In genomic region chr10:131777162-131777561, GRCh38 we compare ENCODE assay signal across 30 cellular contexts.
DNase-seq lines count a peak whose midpoint lies in the region; ATAC-seq, FAIRE-seq and TF ChIP-seq lines count a peak whose summit lies in the region.
"Had no signal": no experiment of that assay in that cellular context is flagged by ENCODE, and none has a peak within 500 bp of the region (broad histone marks: within the 10 kb centered on the region; RNA-seq: fewer than 3 reads in every experiment).

No MANE protein-coding gene starts in this region.

- no peak overlapping the region for H4K5ac ChIP-seq in H1 (ENCODE audit: insufficient read length, low read depth, low read length)

- 91% methylated on average over 5 of the region's 5 CpGs; no CpG with 5 or more reads in 1 of the 2 experiments for WGBS in H1 (ENCODE audit: extremely low coverage in 1 of 2, insufficient coverage in 1 of 2, insufficient read length in 1 of 2, insufficient replicate concordance in 2 of 2, low coverage in 1 of 2, low lambda C conversion rate in 2 of 2, missing lambda C conversion rate in 1 of 2), 2 experiments

- H3K4me3 Mint-ChIP-seq in activated CD8-positive, alpha-beta T cell treated with anti-CD3 and anti-CD28 coated beads for 36 hours: no peak overlapping the region
- no peak overlapping the region for H3K4me3 Mint-ChIP-seq in activated CD8-positive, alpha-beta T cell treated with anti-CD3 and anti-CD28 coated beads, Interleukin-2, amount 10 ng/mL, durations not matched to agents 7 days and 5 days
- no peak overlapping the region for H3K4me3 Mint-ChIP-seq in stimulated activated naive CD8-positive, alpha-beta T cell treated with anti-CD3 and anti-CD28 coated beads, Interleukin-15, amount 100 ng/mL, for 72 hours
- H3K4me3 Mint-ChIP-seq: HFFc6 had no signal

- H4K91ac ChIP-seq in H1 (replicated peaks; ENCODE audit: insufficient read length, low read length): no peak overlapping the region

- H2BK120ac ChIP-seq in H1 (replicated peaks; ENCODE audit: low read depth, low read length): no peak overlapping the region

- H3K18ac ChIP-seq in H1 (ENCODE audit: extremely low read depth, low read length): no peak overlapping the region

- H3K36me3 ChIP-seq in H1 (ENCODE audit: control insufficient read depth in 2 of 4, insufficient read depth in 4 of 4, low read length in 3 of 4): no peaks in the 10 kb centered on the region
- H3K36me3 ChIP-seq in PC-3 (ENCODE audit: low read depth, low read length): no peaks in the 10 kb centered on the region
- H3K36me3 ChIP-seq: BE2C, SJSA1 had no signal

- TF ChIP-seq POLR2A in H1 (IDR thresholded peaks at IDR 0.05; ENCODE audit: control extremely low read depth in 1 of 2, low read depth in 2 of 2, low read length in 2 of 2): no peak

- H3K4me2 ChIP-seq in H1 (ENCODE audit: insufficient read depth in 1 of 2, low read depth in 2 of 2, low read length in 2 of 2): no peak overlapping the region
- no peak overlapping the region for H3K4me2 ChIP-seq in PC-3 (ENCODE audit: low read length)
- H3K4me2 ChIP-seq: KMS-11 had no signal

- H2BK15ac ChIP-seq in H1 (ENCODE audit: low read length): no peak overlapping the region

- FAIRE-seq in H1 (lab: Jason Lieb, UNC): no peak
- FAIRE-seq: GM12892, HTR-8/SVneo had no signal

- H3K36me3 Mint-ChIP-seq in activated CD8-positive, alpha-beta T cell treated with anti-CD3 and anti-CD28 coated beads for 36 hours (ENCODE audit: low read depth): peaks cover 5% of the 10 kb centered on the region
- no peaks in the 10 kb centered on the region for H3K36me3 Mint-ChIP-seq in activated CD8-positive, alpha-beta T cell treated with anti-CD3 and anti-CD28 coated beads, Interleukin-2, amount 10 ng/mL, durations not matched to agents 7 days and 5 days (ENCODE audit: low read depth)

- no peak overlapping the region for H4K8ac ChIP-seq in H1 (ENCODE audit: extremely low read depth, insufficient read depth, low read length)

- H2AFZ ChIP-seq in H1 (ENCODE audit: low read length) (no peak overlapping the region), PC-3 (ENCODE audit: low read length) (no peak overlapping the region)

- DNase-seq in activated CD8-positive, alpha-beta T cell treated with anti-CD3 and anti-CD28 coated beads for 36 hours: no peak
- no peak for DNase-seq in activated CD8-positive, alpha-beta T cell treated with anti-CD3 and anti-CD28 coated beads, Interleukin-2, amount 10 ng/mL, durations not matched to agents 7 days and 5 days
- DNase-seq in stimulated activated naive CD8-positive, alpha-beta T cell treated with anti-CD3 and anti-CD28 coated beads, Interleukin-15, amount 100 ng/mL, for 72 hours: no peak
- DNase-seq in stimulated activated naive CD8-positive, alpha-beta T cell treated with anti-CD3 and anti-CD28 coated beads, Interleukin-15, Interleukin-2, amounts not matched to agents 100 U/mL and 50 U/mL, for 24 hours: no peak
- DNase-seq in H1 (ENCODE audit: low read depth in 1 of 2, low spot score in 2 of 2): peak in 1 of 2 experiments; percentile 24
- DNase-seq in HuH-7.5 (ENCODE audit: low spot score): no peak
- no peak for DNase-seq in NCI-H2196 (lab: John Stamatoyannopoulos, UW; ENCODE audit: unreplicated experiment)
- DNase-seq in PC-3: no peak
- DNase-seq: 8988T, ACHN, BE2C, Calu3, DMS79 treated with DMSO at 0.1 percent for 48 hours, GF-D8, HFFc6, IMR-90, NCI-H1048, NCI-H1417, NCI-H1694 treated with DMSO at 0.1 percent for 48 hours, NCI-H2081, NCI-H2171 treated with DMSO at 0.1 percent for 48 hours, NCI-H446, NCI-H524 treated with DMSO at 0.1 percent for 48 hours, Right ventricle myocardium superior, RPMI8226 had no signal

- H3K9ac ChIP-seq in H1 (replicated peaks in 1 of 4; ENCODE audit: extremely low read depth in 1 of 4, low read depth in 3 of 4, low read length in 3 of 4) (no peak overlapping the region), PC-3 (ENCODE audit: low read length) (no peak overlapping the region)
- H3K9ac ChIP-seq: KMS-11 had no signal

- no peaks in the 10 kb centered on the region for H3K23me2 ChIP-seq in H1 (ENCODE audit: low read depth, low read length)

- H3K79me1 ChIP-seq in H1 (ENCODE audit: low read depth, low read length): no peaks in the 10 kb centered on the region

- no peak overlapping the region for H3K23ac ChIP-seq in H1 (ENCODE audit: insufficient read length)

- POLR2A ChIA-PET in activated CD8-positive, alpha-beta T cell treated with anti-CD3 and anti-CD28 coated beads for 36 hours (lab: Charles Lee): interaction anchor here (1.0 kb wide), 1 partner anchor 14 kb away, joined by 3 read pairs; no protein-coding TSS in a partner anchor
- POLR2A ChIA-PET in activated CD8-positive, alpha-beta T cell treated with anti-CD3 and anti-CD28 coated beads, Interleukin-2, amount 10 ng/mL, durations not matched to agents 7 days and 5 days (lab: Charles Lee): no interaction called here
- POLR2A ChIA-PET in H1 (lab: Charles Lee; ENCODE audit: partially characterized antibody) (no interaction called here), PC-3 (lab: Charles Lee; ENCODE audit: unreplicated experiment) (no interaction called here)

- TF ChIP-seq CTCF in activated CD8-positive, alpha-beta T cell treated with anti-CD3 and anti-CD28 coated beads for 36 hours (IDR thresholded peaks at IDR 0.05): no peak
- no peak for TF ChIP-seq CTCF in H1 (IDR thresholded peaks at IDR 0.05; ENCODE audit: control extremely low read depth in 1 of 3, insufficient read depth in 1 of 3, low read depth in 1 of 3, low read length in 3 of 3)
- no peak for TF ChIP-seq CTCF in PC-3 (conservative IDR thresholded peaks at IDR 0.05; ENCODE audit: low read depth, low read length)

- TF ChIP-seq RAD21 in H1 (IDR thresholded peaks at IDR 0.05 in 1 of 2, conservative IDR thresholded peaks at IDR 0.05 in 1 of 2; ENCODE audit: low read depth in 2 of 2, low read length in 2 of 2): no peak

- no peak for ATAC-seq in activated CD8-positive, alpha-beta T cell treated with anti-CD3 and anti-CD28 coated beads for 36 hours
- no peak for ATAC-seq in activated CD8-positive, alpha-beta T cell treated with anti-CD3 and anti-CD28 coated beads, Interleukin-2, amount 10 ng/mL, durations not matched to agents 7 days and 5 days
- ATAC-seq in stimulated activated naive CD8-positive, alpha-beta T cell treated with anti-CD3 and anti-CD28 coated beads, Interleukin-15, amount 100 ng/mL, for 72 hours: no peak
- ATAC-seq in stimulated activated naive CD8-positive, alpha-beta T cell treated with anti-CD3 and anti-CD28 coated beads, Interleukin-15, Interleukin-2, amounts not matched to agents 100 U/mL and 50 U/mL, for 24 hours: no peak
- ATAC-seq in PC-3: no peak

- CTCF ChIA-PET in activated CD8-positive, alpha-beta T cell treated with anti-CD3 and anti-CD28 coated beads for 36 hours (lab: Charles Lee): no interaction called here
- CTCF ChIA-PET in activated CD8-positive, alpha-beta T cell treated with anti-CD3 and anti-CD28 coated beads, Interleukin-2, amount 10 ng/mL, durations not matched to agents 7 days and 5 days (lab: Charles Lee): no interaction called here
- CTCF ChIA-PET in H1 (lab: Charles Lee; ENCODE audit: partially characterized antibody): interaction anchor here (0.9 to 3.1 kb wide), 7 partner anchors 9 to 201 kb away, joined by 3 to 29 read pairs (median 5); no protein-coding TSS in a partner anchor
- CTCF ChIA-PET in PC-3 (lab: Charles Lee): no interaction called here

- no peak overlapping the region for H3K4ac ChIP-seq in H1 (replicated peaks; ENCODE audit: insufficient read length, low read depth, low read length)

- H3K4me1 Mint-ChIP-seq in activated CD8-positive, alpha-beta T cell treated with anti-CD3 and anti-CD28 coated beads for 36 hours (ENCODE audit: low read depth): no peaks in the 10 kb centered on the region
- no peaks in the 10 kb centered on the region for H3K4me1 Mint-ChIP-seq in activated CD8-positive, alpha-beta T cell treated with anti-CD3 and anti-CD28 coated beads, Interleukin-2, amount 10 ng/mL, durations not matched to agents 7 days and 5 days (ENCODE audit: low read depth)
- H3K4me1 Mint-ChIP-seq in stimulated activated naive CD8-positive, alpha-beta T cell treated with anti-CD3 and anti-CD28 coated beads, Interleukin-15, amount 100 ng/mL, for 72 hours: no peaks in the 10 kb centered on the region

- no TSS peak for BruUV-seq in PC-3 (replicated peaks; lab: Mats Ljungman, UMichigan)

- no peak overlapping the region for H3K4me3 ChIP-seq in H1 (ENCODE audit: extremely low read depth in 1 of 4, insufficient read depth in 2 of 4, low read depth in 3 of 4, low read length in 4 of 4)
- no peak overlapping the region for H3K4me3 ChIP-seq in PC-3 (ENCODE audit: low read length)
- H3K4me3 ChIP-seq: SJSA1 had no signal

- intact Hi-C loops in activated CD8-positive, alpha-beta T cell treated with anti-CD3 and anti-CD28 coated beads for 36 hours (cut with micrococcal nuclease): no loop called here
- intact Hi-C loops in PC-3 (cut with micrococcal nuclease): no loop called here

- no peak overlapping the region for H2AK5ac ChIP-seq in H1 (ENCODE audit: low read depth, low read length)

- H3K79me2 ChIP-seq in H1 (ENCODE audit: control insufficient read depth in 1 of 2, insufficient read depth in 2 of 2, low read length in 2 of 2) (no peaks in the 10 kb centered on the region), PC-3 (ENCODE audit: low read length) (no peaks in the 10 kb centered on the region)

- no peaks in the 10 kb centered on the region for H3F3A ChIP-seq in PC-3 (ENCODE audit: low read length, unreplicated experiment)

- H2BK20ac ChIP-seq in H1 (ENCODE audit: low read length): no peak overlapping the region

- H3K27me3 ChIP-seq in H1 (replicated peaks in 1 of 4; ENCODE audit: control insufficient read depth in 3 of 4, extremely low read depth in 1 of 4, insufficient read depth in 3 of 4, low read length in 3 of 4) (no peaks in the 10 kb centered on the region), PC-3 (ENCODE audit: low read length) (peaks cover 23% of the 10 kb centered on the region)
- H3K27me3 ChIP-seq: BE2C, SJSA1 had no signal

- H3K27ac ChIP-seq in H1 (ENCODE audit: low read depth, low read length) (no peak overlapping the region), PC-3 (ENCODE audit: low read length) (no peak overlapping the region)
- H3K27ac ChIP-seq: KMS-11, SJSA1 had no signal

- peak overlapping the region; percentile 6; the same call in 1 of the 2 replicates for H2BK5ac ChIP-seq in H1 (ENCODE audit: low read depth, low read length)

- no peaks in the 10 kb centered on the region for H3K9me2 ChIP-seq in PC-3 (replicated peaks; ENCODE audit: low read length)

- H2BK12ac ChIP-seq in H1 (ENCODE audit: low read depth, low read length): no peak overlapping the region

- TF ChIP-seq EP300 in H1 (IDR thresholded peaks at IDR 0.05; ENCODE audit: borderline replicate concordance in 1 of 2, low read depth in 2 of 2, low read length in 2 of 2): no peak

- H3K56ac ChIP-seq in H1 (replicated peaks; ENCODE audit: insufficient read length, low read depth, low read length): no peak overlapping the region

- H3K9me3 Mint-ChIP-seq in activated CD8-positive, alpha-beta T cell treated with anti-CD3 and anti-CD28 coated beads for 36 hours: peaks cover 22% of the 10 kb centered on the region
- peaks cover 17% of the 10 kb centered on the region for H3K9me3 Mint-ChIP-seq in activated CD8-positive, alpha-beta T cell treated with anti-CD3 and anti-CD28 coated beads, Interleukin-2, amount 10 ng/mL, durations not matched to agents 7 days and 5 days (ENCODE audit: insufficient read depth)
- H3K9me3 Mint-ChIP-seq in stimulated activated naive CD8-positive, alpha-beta T cell treated with anti-CD3 and anti-CD28 coated beads, Interleukin-15, amount 100 ng/mL, for 72 hours: peaks cover 34 to 60% of the 10 kb centered on the region in 2 donors

- no peaks in the 10 kb centered on the region for H3K4me1 ChIP-seq in H1 (replicated peaks in 1 of 4; ENCODE audit: control insufficient read depth in 3 of 4, insufficient read depth in 4 of 4, low read length in 3 of 4)
- H3K4me1 ChIP-seq in PC-3 (ENCODE audit: insufficient read depth, low read length): no peaks in the 10 kb centered on the region
- H3K4me1 ChIP-seq: BE2C, SJSA1 had no signal

- no peak overlapping the region for H3K14ac ChIP-seq in H1 (ENCODE audit: insufficient read length)

- H4K20me1 ChIP-seq in H1 (replicated peaks in 1 of 2; ENCODE audit: control insufficient read depth in 1 of 2, insufficient read depth in 2 of 2, low read length in 2 of 2): no peaks in the 10 kb centered on the region
- H4K20me1 ChIP-seq in PC-3 (ENCODE audit: low read length): no peaks in the 10 kb centered on the region

- peaks cover 2% of the 10 kb centered on the region for H3K27me3 Mint-ChIP-seq in activated CD8-positive, alpha-beta T cell treated with anti-CD3 and anti-CD28 coated beads for 36 hours
- H3K27me3 Mint-ChIP-seq in activated CD8-positive, alpha-beta T cell treated with anti-CD3 and anti-CD28 coated beads, Interleukin-2, amount 10 ng/mL, durations not matched to agents 7 days and 5 days (ENCODE audit: low read depth): no peaks in the 10 kb centered on the region
- H3K27me3 Mint-ChIP-seq in stimulated activated naive CD8-positive, alpha-beta T cell treated with anti-CD3 and anti-CD28 coated beads, Interleukin-15, amount 100 ng/mL, for 72 hours: peaks cover 7% of the 10 kb centered on the region

- peak overlapping the region; percentile 48 for H3K27ac Mint-ChIP-seq in activated CD8-positive, alpha-beta T cell treated with anti-CD3 and anti-CD28 coated beads for 36 hours
- H3K27ac Mint-ChIP-seq in activated CD8-positive, alpha-beta T cell treated with anti-CD3 and anti-CD28 coated beads, Interleukin-2, amount 10 ng/mL, durations not matched to agents 7 days and 5 days: no peak overlapping the region
- H3K27ac Mint-ChIP-seq in stimulated activated naive CD8-positive, alpha-beta T cell treated with anti-CD3 and anti-CD28 coated beads, Interleukin-15, amount 100 ng/mL, for 72 hours: peak overlapping the region; percentile 4 to 86
- H3K27ac Mint-ChIP-seq: H9, HFFc6 had no signal

- H3K9me3 ChIP-seq in H1 (ENCODE audit: insufficient read depth in 2 of 2, low read depth in 1 of 2, low read length in 1 of 2) (peaks cover 7 to 13% of the 10 kb centered on the region in 2 experiments; a peak in 3 of 4 replicates), PC-3 (ENCODE audit: low read length) (no peaks in the 10 kb centered on the region)
- H3K9me3 ChIP-seq: BE2C had no signal
